17 cellular contexts compared by ENCODE assay signal in genomic region chrX:110219920-110220319, GRCh38.
DNase-seq lines count a peak whose midpoint lies in the region; ATAC-seq, FAIRE-seq and TF ChIP-seq lines count a peak whose summit lies in the region.
"Had no signal": no experiment of that assay in that cellular context is flagged by ENCODE, and none has a peak within 500 bp of the region (broad histone marks: within the 10 kb centered on the region; RNA-seq: fewer than 3 reads in every experiment).

No MANE protein-coding gene starts in this region.

- peaks cover 10% of the 10 kb centered on the region; the same call in 1 of the 2 replicates for H3K79me2 ChIP-seq in PC-9 (ENCODE audit: low read depth)
- H3K79me2 ChIP-seq: hepatocyte had no signal

- no peak for TF ChIP-seq CTCF in PC-9 (conservative IDR thresholded peaks at IDR 0.05)
- TF ChIP-seq CTCF in WERI-Rb-1 (IDR thresholded peaks at IDR 0.05; ENCODE audit: low read depth, low read length), result no peak

- H3K4me3 ChIP-seq in PC-9 (no peak overlapping the region), WERI-Rb-1 (ENCODE audit: low read depth, low read length) (no peak overlapping the region)
- H3K4me3 ChIP-seq: hepatocyte, MG63 had no signal

- CTCF ChIA-PET in PC-9 (lab: Charles Lee), result no interaction called here

- no peak for ATAC-seq in HG03460 (IDR thresholded peaks at IDR 0.05; ENCODE audit: unreplicated experiment)
- ATAC-seq: natural killer cell had no signal

- POLR2A ChIA-PET in PC-9 (lab: Charles Lee; ENCODE audit: unreplicated experiment), result interaction anchor here (0.5 to 0.9 kb wide), 2 partner anchors 9 to 23 kb away, joined by 3 to 11 read pairs; no protein-coding TSS in a partner anchor

- no peaks in the 10 kb centered on the region for H3K9me2 ChIP-seq in PC-9 (ENCODE audit: insufficient read depth)

- H3K36me3 ChIP-seq in PC-9 (ENCODE audit: low read depth) (0 out of 2 replicates have a peak, but pooled peaks cover 8% of the 10 kb centered on the region), WERI-Rb-1 (no peaks in the 10 kb centered on the region)
- H3K36me3 ChIP-seq: MG63 had no signal

- intact Hi-C loops in PC-9 (cut with micrococcal nuclease; ENCODE audit: unreplicated experiment) (no loop called here), head of caudate nucleus (cut with DNase I) (no loop called here)

- no TSS peak for BruUV-seq in PC-9 (replicated peaks; lab: Mats Ljungman, UMichigan)

- peak overlapping the region; percentile 5; the same call in 1 of the 2 replicates for H3K4me2 ChIP-seq in PC-9
- H3K4me2 ChIP-seq: hepatocyte had no signal

- H3K27ac ChIP-seq in PC-9 (peak overlapping the region; percentile 69), epithelial cell of prostate (peak overlapping the region; percentile 79), WERI-Rb-1 (no peak overlapping the region)
- H3K27ac ChIP-seq: hepatocyte had no signal

- no peaks in the 10 kb centered on the region for H4K20me1 ChIP-seq in PC-9 (ENCODE audit: insufficient read depth)

- no peak overlapping the region for H2AFZ ChIP-seq in PC-9
- H2AFZ ChIP-seq: hepatocyte had no signal

- peaks cover 21% of the 10 kb centered on the region for H3K4me1 ChIP-seq in PC-9 (replicated peaks; ENCODE audit: insufficient read depth)

- no peak for TF ChIP-seq POLR2A in H54 (IDR thresholded peaks at IDR 0.05; ENCODE audit: low read depth, low read length)

- H3F3A ChIP-seq in PC-9 (ENCODE audit: insufficient read depth, low read depth), result peaks cover 15% of the 10 kb centered on the region

- DNase-seq in H54 (ENCODE audit: insufficient read length, low spot score) (no peak), PC-9 (peak in 1 of 2 experiments; percentile 60), epithelial cell of prostate (ENCODE audit: low read depth, low spot score) (no peak), renal cortical epithelial cell (ENCODE audit: low read depth) (peak; percentile 65), WERI-Rb-1 (no peak), head of caudate nucleus (no peak)
- DNase-seq: activated CD4-positive, alpha-beta T cell treated with anti-CD3 and anti-CD28 coated beads, Interleukin-2, amount 50 U/mL, for 4 hours; CD4-positive, CD25-positive, alpha-beta regulatory T cell; effector CD4-positive, alpha-beta T cell; MG63; natural killer cell; NCI-H2029; SHP77 treated with DMSO at 0.1 percent for 48 hours; stimulated activated CD4-positive, alpha-beta T cell treated with anti-CD3 and anti-CD28 coated beads, Interleukin-2, amount 100 ng/mL, for 24 hours; T1000 had no signal

- no peaks in the 10 kb centered on the region for H3K27me3 ChIP-seq in PC-9 (ENCODE audit: insufficient read depth, low read depth)
- no peaks in the 10 kb centered on the region for H3K27me3 ChIP-seq in WERI-Rb-1 (ENCODE audit: insufficient read depth, low read depth, severe bottlenecking)
- H3K27me3 ChIP-seq: hepatocyte, MG63 had no signal

- H3K9me3 ChIP-seq in PC-9 (ENCODE audit: insufficient read depth, low read depth) (0 out of 2 replicates have a peak, but pooled peaks cover 7% of the 10 kb centered on the region), WERI-Rb-1 (ENCODE audit: severe bottlenecking) (no peaks in the 10 kb centered on the region)
- H3K9me3 ChIP-seq: MG63 had no signal

- peak; percentile 93 for FAIRE-seq in H54 (lab: Jason Lieb, UNC)
